8 cellular contexts compared by ENCODE assay signal in the genomic region with DNA sequence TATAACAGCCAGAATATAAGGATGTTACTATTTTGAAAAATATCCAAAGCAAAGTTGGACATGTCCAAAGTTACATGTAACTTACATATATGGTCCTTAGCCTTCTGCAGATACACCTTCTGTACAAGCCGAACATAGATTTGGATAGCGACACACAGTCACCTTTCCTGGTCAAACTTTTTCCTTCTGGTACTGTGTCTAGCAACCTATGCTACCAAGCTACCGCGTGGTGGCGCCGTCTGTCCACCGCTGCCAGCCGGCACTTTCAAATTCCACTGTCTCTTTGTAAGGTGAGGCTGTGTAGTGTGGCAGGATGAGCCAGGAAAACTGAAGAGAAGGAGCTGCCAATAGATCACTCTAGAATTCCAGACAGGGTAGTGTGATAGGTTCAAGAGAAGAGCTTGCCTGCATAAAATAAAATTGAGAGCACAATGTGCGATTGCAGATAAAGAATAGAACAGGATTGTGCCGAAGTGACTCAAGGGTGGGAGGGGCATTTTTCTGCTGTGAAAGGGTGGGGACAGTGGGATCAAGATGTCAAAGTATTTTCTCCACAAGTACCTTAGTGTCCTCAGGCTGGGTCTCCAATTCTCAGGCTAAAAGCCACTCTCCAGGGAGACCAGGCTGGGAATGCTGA.
A peak's percentile ranks its signal among the peaks of the same experiment; 100 is the strongest.
DNase-seq lines count a peak whose midpoint lies in the region; ATAC-seq, FAIRE-seq and TF ChIP-seq lines count a peak whose summit lies in the region.

No MANE protein-coding gene starts in this region.

- H3K27me3 Mint-ChIP-seq in CD4-positive, CD25-positive, alpha-beta regulatory T cell, result no peaks in the 10 kb centered on the region
- H3K27me3 Mint-ChIP-seq in astrocyte (ENCODE audit: low read depth, unreplicated experiment), result no peaks in the 10 kb centered on the region

- H3K4me3 Mint-ChIP-seq in CD4-positive, CD25-positive, alpha-beta regulatory T cell, result peak overlapping the region in 3 of 4 donors; percentile 13 to 91 (median 28)
- H3K4me3 Mint-ChIP-seq in astrocyte (ENCODE audit: unreplicated experiment), result no peak overlapping the region

- H3K27me3 ChIP-seq in CD4-positive, CD25-positive, alpha-beta regulatory T cell (ENCODE audit: control insufficient read depth, insufficient read depth, low read length), result no peaks in the 10 kb centered on the region
- no peaks in the 10 kb centered on the region for H3K27me3 ChIP-seq in astrocyte (ENCODE audit: insufficient read depth, low read length)
- no peaks in the 10 kb centered on the region for H3K27me3 ChIP-seq in smooth muscle cell (ENCODE audit: low read depth)

- H3K27ac Mint-ChIP-seq in CD4-positive, CD25-positive, alpha-beta regulatory T cell, result peak overlapping the region; percentile 64 to 99 (median 91)
- H3K27ac Mint-ChIP-seq in astrocyte (ENCODE audit: unreplicated experiment), result no peak overlapping the region

- peaks cover 26% of the 10 kb centered on the region for H3K4me1 ChIP-seq in CD4-positive, CD25-positive, alpha-beta regulatory T cell (ENCODE audit: control insufficient read depth, insufficient read depth, low read length, poor library complexity, severe bottlenecking)
- peaks cover 16% of the 10 kb centered on the region for H3K4me1 ChIP-seq in astrocyte (ENCODE audit: insufficient read depth, low read length)
- no peaks in the 10 kb centered on the region for H3K4me1 ChIP-seq in smooth muscle cell (ENCODE audit: low read depth)

- H3K9me3 Mint-ChIP-seq in CD4-positive, CD25-positive, alpha-beta regulatory T cell, result no peaks in the 10 kb centered on the region
- H3K9me3 Mint-ChIP-seq in astrocyte (ENCODE audit: unreplicated experiment), result no peaks in the 10 kb centered on the region

- no peak overlapping the region for H3K9ac ChIP-seq in astrocyte (ENCODE audit: low read length)
- H3K9ac ChIP-seq in smooth muscle cell (ENCODE audit: low read depth), result no peak overlapping the region

- H2AFZ ChIP-seq in astrocyte (ENCODE audit: low read depth, low read length) (no peak overlapping the region), smooth muscle cell (ENCODE audit: low read depth) (no peak overlapping the region)

- peak overlapping the region; percentile 15 for H3K27ac ChIP-seq in CD4-positive, CD25-positive, alpha-beta regulatory T cell (ENCODE audit: insufficient read depth, low read length, poor library complexity, severe bottlenecking)
- H3K27ac ChIP-seq in astrocyte (ENCODE audit: low read depth, low read length) (no peak overlapping the region), smooth muscle cell (ENCODE audit: low read depth) (no peak overlapping the region)

- no peaks in the 10 kb centered on the region for H3K9me3 ChIP-seq in CD4-positive, CD25-positive, alpha-beta regulatory T cell (ENCODE audit: control insufficient read depth in 2 of 2, low read length in 2 of 2)
- H3K9me3 ChIP-seq in astrocyte (ENCODE audit: insufficient read depth, low read depth, low read length) (no peaks in the 10 kb centered on the region), smooth muscle cell (replicated peaks; ENCODE audit: low read depth) (no peaks in the 10 kb centered on the region)

- H3K36me3 Mint-ChIP-seq in CD4-positive, CD25-positive, alpha-beta regulatory T cell, result peaks cover 5% of the 10 kb centered on the region
- H3K36me3 Mint-ChIP-seq in astrocyte (ENCODE audit: low read depth, unreplicated experiment), result no peaks in the 10 kb centered on the region

- WGBS in smooth muscle cell (ENCODE audit: low lambda C conversion rate), result 23% methylated on average over 10 of the region's 10 CpGs

- no peaks in the 10 kb centered on the region for H3K36me3 ChIP-seq in CD4-positive, CD25-positive, alpha-beta regulatory T cell (ENCODE audit: control insufficient read depth, insufficient read depth, low read length)
- H3K36me3 ChIP-seq in astrocyte (ENCODE audit: insufficient read depth, low read length) (no peaks in the 10 kb centered on the region), smooth muscle cell (ENCODE audit: low read depth) (no peaks in the 10 kb centered on the region)

- peaks cover 4% of the 10 kb centered on the region for H3F3A ChIP-seq in smooth muscle cell (ENCODE audit: low read depth)

- H3K79me2 ChIP-seq in astrocyte (ENCODE audit: insufficient read depth, low read length) (no peaks in the 10 kb centered on the region), smooth muscle cell (ENCODE audit: low read depth) (no peaks in the 10 kb centered on the region)

- H3K4me2 ChIP-seq in astrocyte (ENCODE audit: low read length) (peak overlapping the region; percentile 53), smooth muscle cell (no peak overlapping the region)

- TF ChIP-seq CTCF in astrocyte (IDR thresholded peaks at IDR 0.05; ENCODE audit: insufficient read depth, low read depth, low read length), result peak; percentile 90
- peak; percentile 83 for TF ChIP-seq CTCF in smooth muscle cell (IDR thresholded peaks at IDR 0.05; ENCODE audit: borderline replicate concordance, insufficient read depth, poor library complexity, severe bottlenecking)

- H4K20me1 ChIP-seq in astrocyte (ENCODE audit: insufficient read depth, low read length) (no peaks in the 10 kb centered on the region), smooth muscle cell (ENCODE audit: low read depth) (no peaks in the 10 kb centered on the region)

- no peak overlapping the region for H3K4me3 ChIP-seq in CD4-positive, CD25-positive, alpha-beta regulatory T cell (ENCODE audit: low read depth, low read length)
- H3K4me3 ChIP-seq in astrocyte (ENCODE audit: insufficient read depth, low read depth, low read length) (no peak overlapping the region), smooth muscle cell (no peak overlapping the region)

- H3K4me1 Mint-ChIP-seq in CD4-positive, CD25-positive, alpha-beta regulatory T cell, result peaks cover 11 to 34% (median 24%) of the 10 kb centered on the region in 4 donors
- H3K4me1 Mint-ChIP-seq in astrocyte (ENCODE audit: low read depth, unreplicated experiment), result peaks cover 14% of the 10 kb centered on the region

- peak; percentile 11 to 61 (median 21) for DNase-seq in CD4-positive, CD25-positive, alpha-beta regulatory T cell
- DNase-seq in NCI-H1105 (lab: John Stamatoyannopoulos, UW) (peak; percentile 54), astrocyte (ENCODE audit: low read depth) (no peak), hypothalamus (lab: John Stamatoyannopoulos, UW) (peak in 42 of 51 donors; percentile 2 to 73 (median 32)), smooth muscle cell (lab: John Stamatoyannopoulos, UW; ENCODE audit: unreplicated experiment) (no peak), cortex of kidney (lab: John Stamatoyannopoulos, UW) (no peak)

- no peak for ATAC-seq in CD4-positive, CD25-positive, alpha-beta regulatory T cell (ENCODE audit: low read depth in 2 of 2)
- ATAC-seq in GM21825 (IDR thresholded peaks at IDR 0.05; ENCODE audit: unreplicated experiment) (peak; percentile 42), SK-N-SH treated with all-trans-retinoic acid at 6 μM for 48 hours (peak; percentile 90)

- FAIRE-seq in astrocyte (lab: Jason Lieb, UNC), result no peak

TF ChIP-seq in SK-N-SH treated with all-trans-retinoic acid at 6 μM for 48 hours, 23 proteins besides CTCF, POLR2A, EP300 and RAD21:
- TF ChIP-seq, protein P1, sequence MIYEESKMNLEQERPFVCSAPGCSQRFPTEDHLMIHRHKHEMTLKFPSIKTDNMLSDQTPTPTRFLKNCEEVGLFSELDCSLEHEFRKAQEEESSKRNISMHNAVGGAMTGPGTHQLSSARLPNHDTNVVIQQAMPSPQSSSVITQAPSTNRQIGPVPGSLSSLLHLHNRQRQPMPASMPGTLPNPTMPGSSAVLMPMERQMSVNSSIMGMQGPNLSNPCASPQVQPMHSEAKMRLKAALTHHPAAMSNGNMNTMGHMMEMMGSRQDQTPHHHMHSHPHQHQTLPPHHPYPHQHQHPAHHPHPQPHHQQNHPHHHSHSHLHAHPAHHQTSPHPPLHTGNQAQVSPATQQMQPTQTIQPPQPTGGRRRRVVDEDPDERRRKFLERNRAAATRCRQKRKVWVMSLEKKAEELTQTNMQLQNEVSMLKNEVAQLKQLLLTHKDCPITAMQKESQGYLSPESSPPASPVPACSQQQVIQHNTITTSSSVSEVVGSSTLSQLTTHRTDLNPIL (CRISPR knock-in tag; IDR thresholded peaks at IDR 0.05; ENCODE audit: low read depth), result no peak
- TF ChIP-seq, protein P2, sequence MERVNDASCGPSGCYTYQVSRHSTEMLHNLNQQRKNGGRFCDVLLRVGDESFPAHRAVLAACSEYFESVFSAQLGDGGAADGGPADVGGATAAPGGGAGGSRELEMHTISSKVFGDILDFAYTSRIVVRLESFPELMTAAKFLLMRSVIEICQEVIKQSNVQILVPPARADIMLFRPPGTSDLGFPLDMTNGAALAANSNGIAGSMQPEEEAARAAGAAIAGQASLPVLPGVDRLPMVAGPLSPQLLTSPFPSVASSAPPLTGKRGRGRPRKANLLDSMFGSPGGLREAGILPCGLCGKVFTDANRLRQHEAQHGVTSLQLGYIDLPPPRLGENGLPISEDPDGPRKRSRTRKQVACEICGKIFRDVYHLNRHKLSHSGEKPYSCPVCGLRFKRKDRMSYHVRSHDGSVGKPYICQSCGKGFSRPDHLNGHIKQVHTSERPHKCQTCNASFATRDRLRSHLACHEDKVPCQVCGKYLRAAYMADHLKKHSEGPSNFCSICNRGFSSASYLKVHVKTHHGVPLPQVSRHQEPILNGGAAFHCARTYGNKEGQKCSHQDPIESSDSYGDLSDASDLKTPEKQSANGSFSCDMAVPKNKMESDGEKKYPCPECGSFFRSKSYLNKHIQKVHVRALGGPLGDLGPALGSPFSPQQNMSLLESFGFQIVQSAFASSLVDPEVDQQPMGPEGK (CRISPR knock-in tag; IDR thresholded peaks at IDR 0.05; ENCODE audit: borderline replicate concordance), result no peak
- TF ChIP-seq ZNF70 (CRISPR knock-in tag; IDR thresholded peaks at IDR 0.05), result no peak
- no peak for TF ChIP-seq SNAI2 (CRISPR knock-in tag; IDR thresholded peaks at IDR 0.05)
- no peak for TF ChIP-seq TOX (CRISPR knock-in tag; IDR thresholded peaks at IDR 0.05; ENCODE audit: borderline replicate concordance)
- no peak for TF ChIP-seq PPARA (CRISPR knock-in tag; IDR thresholded peaks at IDR 0.05; ENCODE audit: borderline replicate concordance)
- TF ChIP-seq ESRRG (CRISPR knock-in tag; IDR thresholded peaks at IDR 0.05), result no peak
- TF ChIP-seq BACH2 (CRISPR knock-in tag; IDR thresholded peaks at IDR 0.05; ENCODE audit: borderline replicate concordance), result no peak
- no peak for TF ChIP-seq GLIS3 (CRISPR knock-in tag; IDR thresholded peaks at IDR 0.05)
TF ChIP-seq in SK-N-SH treated with all-trans-retinoic acid at 6 μM for 48 hours: peak in this region for 0.

Comparison
In these comparisons a context has a peak if more than half of its experiments do, and no peak if none do; other contexts are left out.
1. ATAC-seq: peak in GM21825 (single experiment) and SK-N-SH treated with all-trans-retinoic acid at 6 μM for 48 hours (single experiment); none in CD4-positive, CD25-positive, alpha-beta regulatory T cell (0 of 2).
2. DNase-seq: peak in CD4-positive, CD25-positive, alpha-beta regulatory T cell (3 of 3), NCI-H1105 (single experiment) and hypothalamus (42 of 51); none in astrocyte (single experiment), smooth muscle cell (single experiment) and cortex of kidney (single experiment).